ENCODE assay signal across 1 cellular context in genomic region chr17:76550712-76551615, GRCh38.
TF ChIP-seq lines count a peak whose summit lies in the region.

No MANE protein-coding gene starts in this region.

TF ChIP-seq in GM12878, 131 proteins besides CTCF, POLR2A, EP300 and RAD21:
- no peak for TF ChIP-seq NKRF (conservative IDR thresholded peaks at IDR 0.05)
- TF ChIP-seq BCL3 (IDR thresholded peaks at IDR 0.05; ENCODE audit: borderline replicate concordance, insufficient read depth, low read depth, low read length, poor library complexity, severe bottlenecking), result peak; percentile 57
- no peak for TF ChIP-seq RAD51 (IDR thresholded peaks at IDR 0.05)
- TF ChIP-seq PML (IDR thresholded peaks at IDR 0.05; ENCODE audit: low read length), result no peak
- TF ChIP-seq RBBP5 (conservative IDR thresholded peaks at IDR 0.05), result no peak
- 0 out of 2 replicates have a peak, but pooled peaks have one; percentile 50 for TF ChIP-seq RELB (IDR thresholded peaks at IDR 0.05; ENCODE audit: low read depth)
- TF ChIP-seq IKZF2 (IDR thresholded peaks at IDR 0.05), result peak in 1 of 2 experiments; percentile 21; a peak in 1 of 4 replicates
